Comparison of ENCODE assay signal across 8 cellular contexts in the genomic region with DNA sequence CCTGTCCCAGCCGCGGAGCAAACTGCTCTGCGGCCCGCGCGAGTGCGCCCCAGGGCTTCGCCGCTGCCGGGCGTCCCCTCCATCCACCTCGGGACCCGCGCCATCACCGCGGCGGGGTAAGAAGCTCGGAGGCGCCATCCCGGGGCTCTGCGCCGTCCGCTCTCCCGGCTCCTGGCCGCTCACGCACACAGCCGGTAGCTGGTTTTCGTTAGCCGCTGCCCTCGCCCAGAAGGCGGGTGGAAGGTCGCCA. TPM values are rescaled to one million over a fixed set of nuclear protein-coding genes. Genes with fewer than 3 reads are reported as not detected.
DNase-seq lines count a peak whose midpoint lies in the region; TF ChIP-seq lines count a peak whose summit lies in the region.

No MANE protein-coding gene starts in this region.

- no peaks in the 10 kb centered on the region for H3K36me3 ChIP-seq in suprapubic skin
- no peaks in the 10 kb centered on the region for H3K36me3 ChIP-seq in thyroid gland

- H3K4me1 ChIP-seq in suprapubic skin (peaks cover 52% of the 10 kb centered on the region), thyroid gland (peaks cover 18 to 32% of the 10 kb centered on the region in 2 donors)

- peaks cover 83% of the 10 kb centered on the region for H3K27me3 Mint-ChIP-seq in activated CD4-positive, alpha-beta T cell treated with anti-CD3 and anti-CD28 coated beads, Interleukin-2, amount 10 ng/mL, durations not matched to agents 7 days and 5 days
- peaks cover 64% of the 10 kb centered on the region for H3K27me3 Mint-ChIP-seq in activated CD4-positive, alpha-beta memory T cell treated with anti-CD3 and anti-CD28 coated beads for 36 hours

- peak overlapping the region; percentile 65 for H3K4me3 ChIP-seq in iPS-18c (ENCODE audit: insufficient read depth, low read depth, low read length)
- peak overlapping the region; percentile 53 for H3K4me3 ChIP-seq in suprapubic skin
- H3K4me3 ChIP-seq in thyroid gland (replicated peaks in 1 of 3) = peak overlapping the region in 1 of 3 donors; percentile 28

- intact Hi-C loops in activated CD4-positive, alpha-beta memory T cell treated with anti-CD3 and anti-CD28 coated beads for 36 hours (cut with micrococcal nuclease) = no loop called here
- intact Hi-C loops in thyroid gland (cut with DNase I) = no loop called here

- no peak for TF ChIP-seq EP300 in suprapubic skin (IDR thresholded peaks at IDR 0.05)

- no peaks in the 10 kb centered on the region for H3K9me3 Mint-ChIP-seq in activated CD4-positive, alpha-beta T cell treated with anti-CD3 and anti-CD28 coated beads, Interleukin-2, amount 10 ng/mL, durations not matched to agents 7 days and 5 days
- H3K9me3 Mint-ChIP-seq in activated CD4-positive, alpha-beta memory T cell treated with anti-CD3 and anti-CD28 coated beads for 36 hours = no peaks in the 10 kb centered on the region

- H3K9me3 ChIP-seq in iPS-18c (ENCODE audit: control insufficient read depth, insufficient read depth, low read length) (no peaks in the 10 kb centered on the region), suprapubic skin (no peaks in the 10 kb centered on the region), thyroid gland (no peaks in the 10 kb centered on the region)

- peaks cover 89% of the 10 kb centered on the region for H3K27me3 ChIP-seq in suprapubic skin
- H3K27me3 ChIP-seq in thyroid gland = peaks cover 42% of the 10 kb centered on the region

- H3K27ac ChIP-seq in suprapubic skin (no peak overlapping the region), thyroid gland (no peak overlapping the region)

- H3K36me3 Mint-ChIP-seq in activated CD4-positive, alpha-beta T cell treated with anti-CD3 and anti-CD28 coated beads, Interleukin-2, amount 10 ng/mL, durations not matched to agents 7 days and 5 days (ENCODE audit: low read depth) = no peaks in the 10 kb centered on the region
- H3K36me3 Mint-ChIP-seq in activated CD4-positive, alpha-beta memory T cell treated with anti-CD3 and anti-CD28 coated beads for 36 hours = no peaks in the 10 kb centered on the region

- peak overlapping the region; percentile 47 for H3K4me3 Mint-ChIP-seq in activated CD4-positive, alpha-beta T cell treated with anti-CD3 and anti-CD28 coated beads, Interleukin-2, amount 10 ng/mL, durations not matched to agents 7 days and 5 days
- peak overlapping the region; percentile 65 for H3K4me3 Mint-ChIP-seq in activated CD4-positive, alpha-beta memory T cell treated with anti-CD3 and anti-CD28 coated beads for 36 hours

- H3K27ac Mint-ChIP-seq in activated CD4-positive, alpha-beta T cell treated with anti-CD3 and anti-CD28 coated beads, Interleukin-2, amount 10 ng/mL, durations not matched to agents 7 days and 5 days = no peak overlapping the region
- no peak overlapping the region for H3K27ac Mint-ChIP-seq in activated CD4-positive, alpha-beta memory T cell treated with anti-CD3 and anti-CD28 coated beads for 36 hours

- CTCF ChIA-PET in activated CD4-positive, alpha-beta T cell treated with anti-CD3 and anti-CD28 coated beads, Interleukin-2, amount 10 ng/mL, durations not matched to agents 7 days and 5 days (lab: Charles Lee) = interaction anchor here (1.2 to 1.8 kb wide), 3 partner anchors 10 to 297 kb away, joined by 3 to 7 read pairs (median 3); no protein-coding TSS in a partner anchor
- CTCF ChIA-PET in activated CD4-positive, alpha-beta memory T cell treated with anti-CD3 and anti-CD28 coated beads for 36 hours (lab: Charles Lee) = interaction anchor here (0.5 to 3.4 kb wide), 7 partner anchors 10 to 384 kb away, joined by 3 to 21 read pairs (median 5); a partner anchor contains a TSS

- TF ChIP-seq POLR2A in suprapubic skin (IDR thresholded peaks at IDR 0.05) = no peak
- no peak for TF ChIP-seq POLR2A in thyroid gland (IDR thresholded peaks at IDR 0.05)

- TF ChIP-seq CTCF in suprapubic skin (IDR thresholded peaks at IDR 0.05) = no peak
- no peak for TF ChIP-seq CTCF in thyroid gland (IDR thresholded peaks at IDR 0.05)

- 0% methylated on average over 8 of the region's 32 CpGs for WGBS in suprapubic skin
- WGBS in thyroid gland, 2 donors = 5 to 10% methylated on average over 2 to 28 of the region's 32 CpGs

- peaks cover 9% of the 10 kb centered on the region for H3K4me1 Mint-ChIP-seq in activated CD4-positive, alpha-beta T cell treated with anti-CD3 and anti-CD28 coated beads, Interleukin-2, amount 10 ng/mL, durations not matched to agents 7 days and 5 days
- H3K4me1 Mint-ChIP-seq in activated CD4-positive, alpha-beta memory T cell treated with anti-CD3 and anti-CD28 coated beads for 36 hours (ENCODE audit: low read depth) = peaks cover 9% of the 10 kb centered on the region

- DNase-seq in activated CD4-positive, alpha-beta T cell treated with anti-CD3 and anti-CD28 coated beads, Interleukin-2, amount 10 ng/mL, durations not matched to agents 7 days and 5 days = no peak
- DNase-seq in activated CD4-positive, alpha-beta T cell treated with anti-CD3 and anti-CD28 coated beads, Interleukin-2, amount 50 U/mL, for 48 hours = no peak
- DNase-seq in activated CD4-positive, alpha-beta memory T cell treated with anti-CD3 and anti-CD28 coated beads for 36 hours = no peak
- DNase-seq in suprapubic skin (ENCODE audit: low spot score in 2 of 2) (no peak), SW480 (ENCODE audit: low spot score) (no peak), NOMO-1 treated with DMSO at 0.1 percent for 48 hours (lab: John Stamatoyannopoulos, UW; ENCODE audit: unreplicated experiment) (no peak), thyroid gland (no peak)

- POLR2A ChIA-PET in activated CD4-positive, alpha-beta T cell treated with anti-CD3 and anti-CD28 coated beads, Interleukin-2, amount 10 ng/mL, durations not matched to agents 7 days and 5 days (lab: Charles Lee) = interaction anchor here (1.6 kb wide), 1 partner anchor 15 kb away, joined by 5 read pairs; a partner anchor contains a TSS
- POLR2A ChIA-PET in activated CD4-positive, alpha-beta memory T cell treated with anti-CD3 and anti-CD28 coated beads for 36 hours (lab: Charles Lee) = no interaction called here

RNA-seq across cellular contexts. Expression of a gene that starts 0.9 kb away (rescaled TPM):
- not detected for total RNA-seq in activated CD4-positive, alpha-beta T cell treated with anti-CD3 and anti-CD28 coated beads, Interleukin-2, amount 10 ng/mL, durations not matched to agents 7 days and 5 days
- total RNA-seq in activated CD4-positive, alpha-beta memory T cell treated with anti-CD3 and anti-CD28 coated beads for 36 hours = under 1 TPM; 0.02 to 0.05 TPM
- total RNA-seq in suprapubic skin (1 to 10 TPM; 1.9 to 3.1 (median 2.4) TPM), thyroid gland (under 1 TPM; under 0.01 to 0.42 (median 0.13) TPM)

RNA-seq across cellular contexts. Expression of a gene that starts 15.1 kb away (rescaled TPM):
- total RNA-seq in activated CD4-positive, alpha-beta T cell treated with anti-CD3 and anti-CD28 coated beads, Interleukin-2, amount 10 ng/mL, durations not matched to agents 7 days and 5 days = 10 to 100 TPM; 14.1 to 14.4 TPM
- total RNA-seq in activated CD4-positive, alpha-beta memory T cell treated with anti-CD3 and anti-CD28 coated beads for 36 hours = 10 to 100 TPM; 10.1 to 10.4 TPM
- 10 to 100 TPM; 23.3 to 38.2 (median 34.2) TPM for total RNA-seq in suprapubic skin
- total RNA-seq in thyroid gland = 10 to 100 TPM; 30.8 to 42.7 (median 41.7) TPM
